8 cellular contexts compared by ENCODE assay signal in the genomic region with DNA sequence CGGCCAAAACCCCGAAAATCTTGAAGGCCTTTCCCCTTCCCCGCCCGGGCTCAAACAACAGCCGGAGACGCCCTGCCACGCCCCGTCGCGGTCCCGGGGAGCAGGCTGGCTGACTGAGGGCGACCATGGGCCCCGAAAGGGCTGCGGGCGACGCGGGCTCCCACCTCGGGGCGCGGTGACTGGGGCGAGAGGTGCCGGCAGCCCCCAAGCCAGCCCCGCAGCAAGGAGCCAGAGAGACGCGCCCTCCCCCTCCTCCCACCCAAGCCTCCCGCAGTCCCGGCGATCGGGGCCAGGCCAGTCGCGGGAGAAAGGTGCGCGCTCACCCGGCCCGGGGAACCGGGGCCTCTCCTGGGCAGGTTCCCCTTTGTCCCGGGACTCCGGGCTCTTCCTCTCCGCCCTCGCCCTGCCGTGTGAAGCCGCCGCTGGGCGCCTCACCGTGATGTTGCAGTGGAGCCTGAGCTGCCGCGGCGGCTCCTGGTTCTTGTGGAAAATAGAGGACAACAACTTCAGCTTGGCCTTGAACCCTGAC. TPM values are rescaled to one million over a fixed set of nuclear protein-coding genes. Genes with fewer than 3 reads are reported as not detected.
DNase-seq lines count a peak whose midpoint lies in the region; TF ChIP-seq lines count a peak whose summit lies in the region.

No MANE protein-coding gene starts in this region.

- no CpG with 5 or more reads among the region's 48 CpGs for WGBS in mesendoderm (ENCODE audit: extremely low coverage, insufficient coverage, low lambda C conversion rate)

- no peaks in the 10 kb centered on the region for H3K9me3 ChIP-seq in effector memory CD4-positive, alpha-beta T cell (ENCODE audit: control insufficient read depth, low read length)

- H3K23ac ChIP-seq in mesendoderm (ENCODE audit: low read length) = no peak overlapping the region

- H3K36me3 ChIP-seq in GM06990 (ENCODE audit: control insufficient read depth, insufficient read depth, low read length) (no peaks in the 10 kb centered on the region), mesendoderm (ENCODE audit: control insufficient read depth, insufficient read depth, low read length) (no peaks in the 10 kb centered on the region)
- H3K36me3 ChIP-seq in effector memory CD4-positive, alpha-beta T cell (ENCODE audit: control insufficient read depth, insufficient read depth, low read length) = no peaks in the 10 kb centered on the region

- no peak overlapping the region for H4K8ac ChIP-seq in mesendoderm (ENCODE audit: low read depth, low read length)

- no peaks in the 10 kb centered on the region for H3K27me3 Mint-ChIP-seq in activated CD4-positive, alpha-beta memory T cell treated with anti-CD3 and anti-CD28 coated beads for 36 hours

- H3K56ac ChIP-seq in mesendoderm (ENCODE audit: low read length) = peak overlapping the region; percentile 81

- POLR2A ChIA-PET in activated CD4-positive, alpha-beta memory T cell treated with anti-CD3 and anti-CD28 coated beads for 36 hours (lab: Charles Lee) = no interaction called here

- no peaks in the 10 kb centered on the region for H3K79me1 ChIP-seq in mesendoderm (ENCODE audit: low read length)

- H3K4ac ChIP-seq in mesendoderm (ENCODE audit: low read depth, low read length) = peak overlapping the region; percentile 20

- H2BK15ac ChIP-seq in mesendoderm (replicated peaks; ENCODE audit: low read depth) = no peak overlapping the region

- no peak overlapping the region for H2BK5ac ChIP-seq in mesendoderm (ENCODE audit: low read length)

- TF ChIP-seq CTCF in GM06990 (IDR thresholded peaks at IDR 0.05; ENCODE audit: insufficient read depth, low read length, poor library complexity, severe bottlenecking) = no peak

- H3K9ac ChIP-seq in mesendoderm (ENCODE audit: low read length) = peak overlapping the region; percentile 71

- H3K4me3 ChIP-seq in GM06990 (replicated peaks; ENCODE audit: low read depth, low read length) (peak overlapping the region; percentile 68), mesendoderm (ENCODE audit: low read length) (peak overlapping the region; percentile 46)
- peak overlapping the region; percentile 70 for H3K4me3 ChIP-seq in effector memory CD4-positive, alpha-beta T cell (ENCODE audit: insufficient read depth, low read depth, low read length, poor library complexity, severe bottlenecking)

- peak; percentile 43 for DNase-seq in GM06990 (ENCODE audit: extremely low read depth, insufficient read length)
- DNase-seq in KG1 (lab: John Stamatoyannopoulos, UW) = peak; percentile 66
- peak; percentile 67 for DNase-seq in activated CD4-positive, alpha-beta memory T cell treated with anti-CD3 and anti-CD28 coated beads for 36 hours
- DNase-seq in effector memory CD4-positive, alpha-beta T cell = peak; percentile 25 to 31 (median 29)
- DNase-seq in mesendoderm = peak; percentile 30
- peak; percentile 8 to 13 for DNase-seq in stimulated activated CD8-positive, alpha-beta memory T cell treated with anti-CD3 and anti-CD28 coated beads, Interleukin-4, amount 100 ng/mL, for 1 hour (ENCODE audit: low read depth in 2 of 2, low spot score in 1 of 2)
- no peak for DNase-seq in putamen (ENCODE audit: low spot score)
- no peak for DNase-seq in NCI-H446 treated with DMSO at 0.1 percent for 48 hours (lab: John Stamatoyannopoulos, UW)

- H2BK120ac ChIP-seq in mesendoderm (ENCODE audit: low read depth, low read length) = peak overlapping the region; percentile 1

- intact Hi-C loops in activated CD4-positive, alpha-beta memory T cell treated with anti-CD3 and anti-CD28 coated beads for 36 hours (cut with micrococcal nuclease) = loop anchor here (1.0 kb wide), 1 partner anchor 28 kb away; no protein-coding TSS in a partner anchor

- peak overlapping the region; percentile 60 for H3K27ac Mint-ChIP-seq in activated CD4-positive, alpha-beta memory T cell treated with anti-CD3 and anti-CD28 coated beads for 36 hours

- peaks cover 14% of the 10 kb centered on the region for H3K4me1 Mint-ChIP-seq in activated CD4-positive, alpha-beta memory T cell treated with anti-CD3 and anti-CD28 coated beads for 36 hours (ENCODE audit: low read depth)

- peak overlapping the region; percentile 84 for H3K4me3 Mint-ChIP-seq in activated CD4-positive, alpha-beta memory T cell treated with anti-CD3 and anti-CD28 coated beads for 36 hours

- no peaks in the 10 kb centered on the region for H3K36me3 Mint-ChIP-seq in activated CD4-positive, alpha-beta memory T cell treated with anti-CD3 and anti-CD28 coated beads for 36 hours

- no peaks in the 10 kb centered on the region for H3K79me2 ChIP-seq in mesendoderm (ENCODE audit: control insufficient read depth, insufficient read depth, low read length)

- peak overlapping the region; percentile 8 for H3K4me2 ChIP-seq in mesendoderm (ENCODE audit: low read length)

- no peaks in the 10 kb centered on the region for H3K4me1 ChIP-seq in effector memory CD4-positive, alpha-beta T cell (ENCODE audit: control insufficient read depth, insufficient read depth, low read length, poor library complexity, severe bottlenecking)
- no peaks in the 10 kb centered on the region for H3K4me1 ChIP-seq in mesendoderm (ENCODE audit: control insufficient read depth, low read depth, low read length)

- H2AK5ac ChIP-seq in mesendoderm (ENCODE audit: low read length) = no peak overlapping the region

- peak overlapping the region; percentile 89 for H3K18ac ChIP-seq in mesendoderm (ENCODE audit: low read length)

- H3K27ac ChIP-seq in effector memory CD4-positive, alpha-beta T cell (ENCODE audit: insufficient read depth, low read length, poor library complexity, severe bottlenecking) = peak overlapping the region; percentile 65
- peak overlapping the region; percentile 50 for H3K27ac ChIP-seq in mesendoderm (ENCODE audit: low read depth, low read length)

- no peaks in the 10 kb centered on the region for H3K9me3 Mint-ChIP-seq in activated CD4-positive, alpha-beta memory T cell treated with anti-CD3 and anti-CD28 coated beads for 36 hours

- H3K27me3 ChIP-seq in GM06990 (replicated peaks; ENCODE audit: control insufficient read depth, insufficient read depth, low read length) (no peaks in the 10 kb centered on the region), mesendoderm (ENCODE audit: insufficient read depth, low read length, poor library complexity) (no peaks in the 10 kb centered on the region)
- no peaks in the 10 kb centered on the region for H3K27me3 ChIP-seq in effector memory CD4-positive, alpha-beta T cell (replicated peaks; ENCODE audit: control insufficient read depth, insufficient read depth, low read length, poor library complexity, severe bottlenecking)

- CTCF ChIA-PET in activated CD4-positive, alpha-beta memory T cell treated with anti-CD3 and anti-CD28 coated beads for 36 hours (lab: Charles Lee) = interaction anchor here (0.6 to 5.5 kb wide), 22 partner anchors 11 to 580 kb away, joined by 3 to 65 read pairs (median 4); a partner anchor contains a TSS

- no peak overlapping the region for H4K5ac ChIP-seq in mesendoderm (ENCODE audit: low read length)

RNA-seq across cellular contexts. Expression of a gene that starts 30.6 kb away (rescaled TPM):
- total RNA-seq in activated CD4-positive, alpha-beta memory T cell treated with anti-CD3 and anti-CD28 coated beads for 36 hours = 1 to 10 TPM; 7.5 to 9.5 TPM
- 17.3 TPM for polyA plus RNA-seq in mesendoderm (2013, experiment 1 of 2)
- 16.7 TPM for polyA plus RNA-seq in mesendoderm (2013, experiment 2 of 2)

Comparison
In these comparisons a context has a peak if more than half of its experiments do, and no peak if none do; other contexts are left out.
1. DNase-seq: peak in GM06990 (single experiment), KG1 (single experiment), activated CD4-positive, alpha-beta memory T cell treated with anti-CD3 and anti-CD28 coated beads for 36 hours (single experiment), effector memory CD4-positive, alpha-beta T cell (3 of 3), mesendoderm (single experiment) and stimulated activated CD8-positive, alpha-beta memory T cell treated with anti-CD3 and anti-CD28 coated beads, Interleukin-4, amount 100 ng/mL, for 1 hour (2 of 2); none in putamen (single experiment) and NCI-H446 treated with DMSO at 0.1 percent for 48 hours (single experiment).
2. Peak in every context shown above with its lines, with median percentiles within 50 percentile points of each other: H3K4me3 ChIP-seq.